Comparison of ENCODE assay signal across 11 cellular contexts in the genomic region with DNA sequence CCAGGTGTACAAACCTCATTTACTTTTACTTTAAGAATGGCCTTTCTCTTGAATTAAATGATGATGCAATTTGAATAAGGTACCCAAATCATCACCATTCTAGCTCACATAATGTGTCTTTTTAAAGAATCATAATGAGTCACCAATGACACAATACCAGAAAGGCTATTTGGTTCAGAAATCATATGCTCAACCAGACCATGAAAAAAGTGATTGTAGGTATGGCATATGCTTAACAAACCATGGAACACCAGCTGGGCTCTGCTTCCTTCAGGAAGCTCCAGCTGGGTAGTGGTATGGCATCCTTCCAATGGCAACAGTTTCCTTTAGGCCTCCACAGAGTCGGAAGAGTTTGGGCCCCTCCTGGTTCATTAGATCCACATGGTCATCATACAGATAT.
DNase-seq lines count a peak whose midpoint lies in the region; ATAC-seq, FAIRE-seq and TF ChIP-seq lines count a peak whose summit lies in the region.
"Had no signal": no experiment of that assay in that cellular context is flagged by ENCODE, and none has a peak within 500 bp of the region (broad histone marks: within the 10 kb centered on the region; RNA-seq: fewer than 3 reads in every experiment).

No MANE protein-coding gene starts in this region.

- no peaks in the 10 kb centered on the region for H3K4me1 Mint-ChIP-seq in MCF 10A (ENCODE audit: insufficient read depth, unreplicated experiment)

- H3K4me2 ChIP-seq in K562 (ENCODE audit: insufficient read depth, low read length): no peak overlapping the region

- no peaks in the 10 kb centered on the region for H4K20me1 ChIP-seq in K562 (replicated peaks; ENCODE audit: control insufficient read depth, insufficient read depth, low read length)

- H3K9me1 ChIP-seq in K562 (ENCODE audit: control insufficient read depth, insufficient read depth, low read length): no peaks in the 10 kb centered on the region

- BruUV-seq in MCF 10A (replicated peaks; lab: Mats Ljungman, UMichigan) (no TSS peak), K562 (replicated peaks; lab: Mats Ljungman, UMichigan) (no TSS peak)

- TF ChIP-seq RAD21 in K562 (CRISPR knock-in tag; conservative IDR thresholded peaks at IDR 0.05 in 1 of 2, IDR thresholded peaks at IDR 0.05 in 1 of 2): no peak

- no peak overlapping the region for H3K27ac Mint-ChIP-seq in MCF 10A (ENCODE audit: low read depth, unreplicated experiment)

- TF ChIP-seq CTCF in MCF 10A (IDR thresholded peaks at IDR 0.05; ENCODE audit: unreplicated experiment) (no peak), breast epithelium (IDR thresholded peaks at IDR 0.05) (no peak), K562 (IDR thresholded peaks at IDR 0.05 in 2 of 3, conservative IDR thresholded peaks at IDR 0.05 in 1 of 3; ENCODE audit: insufficient read depth in 2 of 3, low read depth in 1 of 3, low read length in 3 of 3) (no peak)

- H3K9ac ChIP-seq in K562 (ENCODE audit: insufficient read depth in 1 of 2, low read depth in 2 of 2, low read length in 2 of 2): no peak overlapping the region

- H3K36me3 ChIP-seq in breast epithelium (no peaks in the 10 kb centered on the region), K562 (ENCODE audit: control insufficient read depth, insufficient read depth, low read length) (no peaks in the 10 kb centered on the region), aorta (ENCODE audit: control insufficient read depth in 1 of 2, insufficient read depth in 2 of 2, low read length in 1 of 2) (no peaks in the 10 kb centered on the region)

- ATAC-seq in K562 (no peak), aorta (ENCODE audit: low FRiP score) (no peak)
- ATAC-seq in stimulated activated naive CD8-positive, alpha-beta T cell treated with anti-CD3 and anti-CD28 coated beads, Interleukin-15, Interleukin-2, amounts not matched to agents 100 U/mL and 50 U/mL, for 24 hours: no peak
- ATAC-seq: activated T-cell treated with anti-CD3 and anti-CD28 coated beads, Interleukin-2, amount 50 U/mL, for 4 hours had no signal

- intact Hi-C loops in MCF 10A (cut with micrococcal nuclease) (no loop called here), breast epithelium (cut with DNase I; ENCODE audit: low total_unique reads) (no loop called here), K562 (cut with micrococcal nuclease) (no loop called here), aorta (cut with DNase I) (loop anchor here (5.0 to 10.0 kb wide), 3 partner anchors 75 to 172 kb away; a partner anchor contains a TSS)

- no peak for TF ChIP-seq EP300 in K562 (IDR thresholded peaks at IDR 0.05; ENCODE audit: low read length)

- no peak overlapping the region for H3K4me3 ChIP-seq in breast epithelium
- no peak overlapping the region for H3K4me3 ChIP-seq in K562
- no peak overlapping the region for H3K4me3 ChIP-seq in aorta (ENCODE audit: low read length in 2 of 2)

- WGBS in K562 (ENCODE audit: insufficient coverage, low coverage, missing lambda C conversion rate): 0% methylated on average over 1 of the region's 1 CpG
- 4 to 9% methylated on average over 1 of the region's 1 CpG for WGBS in aorta, 2 donors

- CTCF ChIA-PET in MCF 10A (lab: Yijun Ruan, JAX): interaction anchor here (1.2 kb wide), 1 partner anchor 36 kb away, joined by 3 read pairs; no protein-coding TSS in a partner anchor
- CTCF ChIA-PET in K562 (lab: Yijun Ruan, JAX; ENCODE audit: low intra/inter-chr PET ratio): no interaction called here

- H2AFZ ChIP-seq in K562 (ENCODE audit: low read depth, low read length): no peak overlapping the region

- no peak for TF ChIP-seq POLR2A in breast epithelium (IDR thresholded peaks at IDR 0.05)
- TF ChIP-seq POLR2A in K562 (conservative IDR thresholded peaks at IDR 0.05): no peak

- peak; percentile 46 for DNase-seq in MCF 10A (ENCODE audit: unreplicated experiment)
- no peak for DNase-seq in breast epithelium (ENCODE audit: low spot score in 2 of 2)
- DNase-seq in HK-2 (ENCODE audit: unreplicated experiment): peak; percentile 2
- DNase-seq in K562 (ENCODE audit: extremely low read depth in 1 of 4, low spot score in 3 of 4): no peak
- no peak for DNase-seq in aorta
- no peak for DNase-seq in AG08396 (ENCODE audit: low spot score)
- DNase-seq in stimulated activated naive CD8-positive, alpha-beta T cell treated with anti-CD3 and anti-CD28 coated beads, Interleukin-15, Interleukin-2, amounts not matched to agents 100 U/mL and 50 U/mL, for 24 hours: no peak
- DNase-seq in pons (ENCODE audit: low spot score): no peak
- DNase-seq: activated T-cell treated with anti-CD3 and anti-CD28 coated beads, Interleukin-2, amount 50 U/mL, for 4 hours; head of caudate nucleus had no signal

- H3K27me3 ChIP-seq in breast epithelium: no peaks in the 10 kb centered on the region
- H3K27me3 ChIP-seq in K562 (ENCODE audit: control insufficient read depth in 2 of 2, insufficient read depth in 2 of 2, low read length in 2 of 2): no peaks in the 10 kb centered on the region
- H3K27me3 ChIP-seq in aorta (ENCODE audit: control insufficient read depth in 1 of 2, insufficient read depth in 2 of 2, low read length in 1 of 2): no peaks in the 10 kb centered on the region

- H3K4me3 Mint-ChIP-seq in MCF 10A (ENCODE audit: unreplicated experiment): no peak overlapping the region
- H3K4me3 Mint-ChIP-seq: activated T-cell treated with anti-CD3 and anti-CD28 coated beads, Interleukin-2, amount 50 U/mL, for 4 hours had no signal

- FAIRE-seq in K562 (lab: Jason Lieb, UNC): no peak
- FAIRE-seq: colon had no signal

- POLR2A ChIA-PET in MCF 10A (lab: Yijun Ruan, JAX) (no interaction called here), K562 (lab: Yijun Ruan, JAX) (no interaction called here)

- no peak overlapping the region for H3K27ac ChIP-seq in breast epithelium
- no peak overlapping the region for H3K27ac ChIP-seq in K562 (ENCODE audit: extremely low read depth, low read depth, low read length)
- H3K27ac ChIP-seq in aorta (ENCODE audit: low read depth in 1 of 2, low read length in 2 of 2): peak overlapping the region; percentile 88 to 99

- H3K79me2 ChIP-seq in K562 (ENCODE audit: control insufficient read depth, insufficient read depth, low read length): no peaks in the 10 kb centered on the region

- no peaks in the 10 kb centered on the region for H3K36me3 Mint-ChIP-seq in MCF 10A (ENCODE audit: insufficient read depth, unreplicated experiment)

- H3K4me1 ChIP-seq in breast epithelium (no peaks in the 10 kb centered on the region), K562 (replicated peaks in 1 of 2; ENCODE audit: control insufficient read depth in 2 of 2, insufficient read depth in 2 of 2, low read length in 2 of 2) (no peaks in the 10 kb centered on the region), aorta (ENCODE audit: control insufficient read depth in 1 of 2, insufficient read depth in 2 of 2, low read length in 2 of 2) (peaks cover 0 to 3% of the 10 kb centered on the region in 2 donors)

- in situ Hi-C loops in K562 (cut with MboI): no loop called here

- no peaks in the 10 kb centered on the region for H3K27me3 Mint-ChIP-seq in MCF 10A (ENCODE audit: insufficient read depth, unreplicated experiment)

- H3K9me3 Mint-ChIP-seq in MCF 10A (ENCODE audit: unreplicated experiment): no peaks in the 10 kb centered on the region
- H3K9me3 Mint-ChIP-seq: activated T-cell treated with anti-CD3 and anti-CD28 coated beads, Interleukin-2, amount 50 U/mL, for 4 hours had no signal

- H3K9me3 ChIP-seq in breast epithelium (no peaks in the 10 kb centered on the region), K562 (replicated peaks; ENCODE audit: control insufficient read depth, insufficient read depth, low read depth, low read length) (no peaks in the 10 kb centered on the region), aorta (ENCODE audit: control insufficient read depth, low read length) (no peaks in the 10 kb centered on the region)

TF ChIP-seq in K562, 482 proteins besides CTCF, POLR2A, EP300 and RAD21 (continues in another document):
- TF ChIP-seq, protein P1, sequence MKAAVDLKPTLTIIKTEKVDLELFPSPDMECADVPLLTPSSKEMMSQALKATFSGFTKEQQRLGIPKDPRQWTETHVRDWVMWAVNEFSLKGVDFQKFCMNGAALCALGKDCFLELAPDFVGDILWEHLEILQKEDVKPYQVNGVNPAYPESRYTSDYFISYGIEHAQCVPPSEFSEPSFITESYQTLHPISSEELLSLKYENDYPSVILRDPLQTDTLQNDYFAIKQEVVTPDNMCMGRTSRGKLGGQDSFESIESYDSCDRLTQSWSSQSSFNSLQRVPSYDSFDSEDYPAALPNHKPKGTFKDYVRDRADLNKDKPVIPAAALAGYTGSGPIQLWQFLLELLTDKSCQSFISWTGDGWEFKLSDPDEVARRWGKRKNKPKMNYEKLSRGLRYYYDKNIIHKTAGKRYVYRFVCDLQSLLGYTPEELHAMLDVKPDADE (conservative IDR thresholded peaks at IDR 0.05; ENCODE audit: control insufficient read depth, low read depth, low read length): no peak
- TF ChIP-seq, protein P2, sequence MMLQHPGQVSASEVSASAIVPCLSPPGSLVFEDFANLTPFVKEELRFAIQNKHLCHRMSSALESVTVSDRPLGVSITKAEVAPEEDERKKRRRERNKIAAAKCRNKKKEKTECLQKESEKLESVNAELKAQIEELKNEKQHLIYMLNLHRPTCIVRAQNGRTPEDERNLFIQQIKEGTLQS (IDR thresholded peaks at IDR 0.05): peak; percentile 58; the same call in 1 of the 2 replicates
- TF ChIP-seq, protein P2 (CRISPR knock-in tag; conservative IDR thresholded peaks at IDR 0.05): no peak
- TF ChIP-seq, protein P3, sequence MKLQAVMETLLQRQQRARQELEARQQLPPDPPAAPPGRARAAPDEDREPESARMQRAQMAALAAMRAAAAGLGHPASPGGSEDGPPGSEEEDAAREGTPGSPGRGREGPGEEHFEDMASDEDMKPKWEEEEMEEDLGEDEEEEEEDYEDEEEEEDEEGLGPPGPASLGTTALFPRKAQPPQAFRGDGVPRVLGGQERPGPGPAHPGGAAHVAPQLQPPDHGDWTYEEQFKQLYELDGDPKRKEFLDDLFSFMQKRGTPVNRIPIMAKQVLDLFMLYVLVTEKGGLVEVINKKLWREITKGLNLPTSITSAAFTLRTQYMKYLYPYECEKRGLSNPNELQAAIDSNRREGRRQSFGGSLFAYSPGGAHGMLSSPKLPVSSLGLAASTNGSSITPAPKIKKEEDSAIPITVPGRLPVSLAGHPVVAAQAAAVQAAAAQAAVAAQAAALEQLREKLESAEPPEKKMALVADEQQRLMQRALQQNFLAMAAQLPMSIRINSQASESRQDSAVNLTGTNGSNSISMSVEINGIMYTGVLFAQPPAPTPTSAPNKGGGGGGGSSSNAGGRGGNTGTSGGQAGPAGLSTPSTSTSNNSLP (IDR thresholded peaks at IDR 0.05; ENCODE audit: borderline replicate concordance, low read depth, low read length): no peak
- TF ChIP-seq ZC3H4 (CRISPR knock-in tag; IDR thresholded peaks at IDR 0.05; ENCODE audit: borderline replicate concordance): no peak

Comparison
In these comparisons a context has a peak if more than half of its experiments do, and no peak if none do; other contexts are left out.
1. DNase-seq: peak in MCF 10A (single experiment) and HK-2 (single experiment); none in breast epithelium (0 of 2), K562 (0 of 4), aorta (0 of 2), AG08396 (single experiment), stimulated activated naive CD8-positive, alpha-beta T cell treated with anti-CD3 and anti-CD28 coated beads, Interleukin-15, Interleukin-2, amounts not matched to agents 100 U/mL and 50 U/mL, for 24 hours (single experiment) and pons (single experiment).
2. H3K27ac ChIP-seq: peak in aorta (2 of 2); none in breast epithelium (0 of 2) and K562 (single experiment).
3. intact Hi-C loops: an anchor here in aorta (5.0 to 10.0 kb wide); none called in MCF 10A, breast epithelium and K562.